In the genomic region with DNA sequence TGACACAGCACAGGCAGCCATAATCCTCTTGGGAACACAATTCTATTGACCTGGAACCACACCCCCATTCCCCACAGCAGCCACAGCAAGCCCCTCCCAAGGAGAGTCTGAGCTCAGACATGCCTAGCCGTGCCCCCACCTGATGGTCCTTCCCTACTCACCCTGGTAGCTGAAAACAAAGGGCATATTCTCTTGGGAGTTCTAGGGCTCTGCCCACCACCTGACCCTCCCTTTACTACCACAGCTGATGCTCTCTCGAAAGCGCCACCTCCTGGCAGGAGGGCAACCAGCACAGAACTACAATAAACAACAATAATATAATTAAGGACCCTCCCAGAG, we compare ENCODE assay signal across 13 cellular contexts.
DNase-seq lines count a peak whose midpoint lies in the region; ATAC-seq and TF ChIP-seq lines count a peak whose summit lies in the region.
"Had no signal": no experiment of that assay in that cellular context is flagged by ENCODE, and none has a peak within 500 bp of the region (broad histone marks: within the 10 kb centered on the region; RNA-seq: fewer than 3 reads in every experiment).

No MANE protein-coding gene starts in this region.

- H3K27me3 Mint-ChIP-seq in HFFc6 (ENCODE audit: insufficient read depth) (no peaks in the 10 kb centered on the region), T-helper 17 cell (peaks cover 46% of the 10 kb centered on the region)

- no peaks in the 10 kb centered on the region for H4K20me1 ChIP-seq in OCI-LY7 (ENCODE audit: insufficient read depth, low read length)

- intact Hi-C loops in OCI-LY7 (cut with micrococcal nuclease; ENCODE audit: unreplicated experiment) = loop anchor here (2.0 kb wide), 1 partner anchor 74 kb away; no protein-coding TSS in a partner anchor

- H3K4me1 Mint-ChIP-seq in HFFc6 (ENCODE audit: low read depth) = no peaks in the 10 kb centered on the region
- H3K4me1 Mint-ChIP-seq in T-helper 17 cell = no peaks in the 10 kb centered on the region

- H3K4me1 ChIP-seq in HEK293 (ENCODE audit: control insufficient read depth, insufficient read depth, low read length) (no peaks in the 10 kb centered on the region), OCI-LY7 (ENCODE audit: insufficient read depth, low read length, poor library complexity, severe bottlenecking) (no peaks in the 10 kb centered on the region)
- H3K4me1 ChIP-seq: left ventricle myocardium inferior had no signal

- no peak overlapping the region for H3K4me3 Mint-ChIP-seq in HFFc6
- H3K4me3 Mint-ChIP-seq in T-helper 17 cell = no peak overlapping the region

- POLR2A ChIA-PET in HEK293 (lab: Yijun Ruan, JAX) (no interaction called here), OCI-LY7 (lab: Charles Lee) (no interaction called here)

- BruUV-seq in OCI-LY7 (replicated peaks; lab: Mats Ljungman, UMichigan) = no TSS peak

- no peaks in the 10 kb centered on the region for H3K9me2 ChIP-seq in OCI-LY7 (ENCODE audit: insufficient read depth, low read length)

- no peaks in the 10 kb centered on the region for H3K79me2 ChIP-seq in OCI-LY7 (ENCODE audit: insufficient read depth, low read depth, low read length)

- H3K27ac Mint-ChIP-seq in HFFc6 (no peak overlapping the region), T-helper 17 cell (no peak overlapping the region)

- peaks cover 41% of the 10 kb centered on the region for H3K9me3 Mint-ChIP-seq in HFFc6

- peak; percentile 84 for ATAC-seq in esophagus mucosa
- no peak for ATAC-seq in T-helper 17 cell
- ATAC-seq in GM19397 (IDR thresholded peaks at IDR 0.05; ENCODE audit: unreplicated experiment) = no peak
- ATAC-seq: stimulated activated naive CD8-positive, alpha-beta T cell treated with anti-CD3 and anti-CD28 coated beads, Interleukin-15, Interleukin-2, amounts not matched to agents 100 U/mL and 50 U/mL, for 24 hours had no signal

- no peak overlapping the region for H2AFZ ChIP-seq in OCI-LY7 (ENCODE audit: low read length)

- DNase-seq in OCI-LY7 (ENCODE audit: low spot score) (peak; percentile 17), HFFc6 (no peak), iPS-NIHi7 (ENCODE audit: extremely low spot score) (no peak), T-helper 17 cell (no peak)
- DNase-seq: activated effector memory CD4-positive, alpha-beta T cell treated with Interleukin-2 at 50 U/mL for 16 hours; GDM1; left ventricle myocardium inferior; stimulated activated naive CD8-positive, alpha-beta T cell treated with anti-CD3 and anti-CD28 coated beads, Interleukin-15, Interleukin-2, amounts not matched to agents 100 U/mL and 50 U/mL, for 24 hours had no signal

- CTCF ChIA-PET in HEK293 (lab: Yijun Ruan, JAX) = interaction anchor here (0.6 to 1.7 kb wide), 8 partner anchors 10 to 131 kb away, joined by 3 to 9 read pairs (median 4); no protein-coding TSS in a partner anchor
- CTCF ChIA-PET in OCI-LY7 (lab: Charles Lee; ENCODE audit: unreplicated experiment) = interaction anchor here (0.6 kb wide), 1 partner anchor 1492 kb away, joined by 3 read pairs; no protein-coding TSS in a partner anchor

- peak; percentile 62 for TF ChIP-seq CTCF in C4-2B (conservative IDR thresholded peaks at IDR 0.05)
- no peak for TF ChIP-seq CTCF in HEK293 (tag by site-specific recombination; IDR thresholded peaks at IDR 0.05)
- peak; percentile 75 for TF ChIP-seq CTCF in OCI-LY7 (conservative IDR thresholded peaks at IDR 0.05; ENCODE audit: low read length)
- TF ChIP-seq CTCF in HFFc6 (IDR thresholded peaks at IDR 0.05) = no peak

- no peak overlapping the region for H3K4me3 ChIP-seq in HEK293 (ENCODE audit: low read depth, low read length)
- no peak overlapping the region for H3K4me3 ChIP-seq in OCI-LY7 (ENCODE audit: low read depth, low read length, poor library complexity, severe bottlenecking)
- H3K4me3 ChIP-seq: left ventricle myocardium inferior, SK-N-MC had no signal

- H3K9me3 ChIP-seq in HEK293 (ENCODE audit: control insufficient read depth, insufficient read depth, low read depth, low read length) = no peaks in the 10 kb centered on the region; the same call in 1 of the 2 replicates
- H3K9me3 ChIP-seq in OCI-LY7 (ENCODE audit: low read length) = no peaks in the 10 kb centered on the region
- H3K9me3 ChIP-seq in T-helper 17 cell (ENCODE audit: control insufficient read depth, low read length, poor library complexity, severe bottlenecking) = no peaks in the 10 kb centered on the region

- 0 out of 2 replicates have a peak, but pooled peaks cover 8% of the 10 kb centered on the region for H3K36me3 Mint-ChIP-seq in HFFc6 (ENCODE audit: low read depth)
- peaks cover 2% of the 10 kb centered on the region for H3K36me3 Mint-ChIP-seq in T-helper 17 cell (ENCODE audit: low read depth)

- H3K27ac ChIP-seq in C4-2B (no peak overlapping the region), HEK293 (ENCODE audit: extremely low read depth, low read depth, low read length) (no peak overlapping the region), OCI-LY7 (ENCODE audit: low read depth, low read length, poor library complexity, severe bottlenecking) (no peak overlapping the region)
- H3K27ac ChIP-seq: left ventricle myocardium inferior, SK-N-MC had no signal

- no peak overlapping the region for H3K4me2 ChIP-seq in OCI-LY7 (ENCODE audit: low read length)

- H3K36me3 ChIP-seq in HEK293 (ENCODE audit: control insufficient read depth in 2 of 2, insufficient read depth in 1 of 2, low read length in 2 of 2) (no peaks in the 10 kb centered on the region), OCI-LY7 (ENCODE audit: insufficient read depth, low read length) (no peaks in the 10 kb centered on the region)
- H3K36me3 ChIP-seq: left ventricle myocardium inferior had no signal

TF ChIP-seq in HEK293, 187 proteins besides CTCF, POLR2A, EP300 and RAD21 (continues in another document):
- TF ChIP-seq TCF7L2 (IDR thresholded peaks at IDR 0.05; ENCODE audit: borderline replicate concordance, low read depth, low read length) (no peak), SCRT2 (tag by site-specific recombination; IDR thresholded peaks at IDR 0.05) (peak; percentile 61), ZNF341 (tag by site-specific recombination; IDR thresholded peaks at IDR 0.05; ENCODE audit: low read depth) (0 out of 2 replicates have a peak, but pooled peaks have one; percentile 12), ZNF174 (tag by site-specific recombination; IDR thresholded peaks at IDR 0.05) (no peak), ZBTB17 (tag by site-specific recombination; IDR thresholded peaks at IDR 0.05) (peak; percentile 50), KLF1 (tag by site-specific recombination; IDR thresholded peaks at IDR 0.05) (peak; percentile 36), ZNF791 (tag by site-specific recombination; IDR thresholded peaks at IDR 0.05) (no peak), ZNF121 (tag by site-specific recombination; IDR thresholded peaks at IDR 0.05) (no peak)
- TF ChIP-seq, protein P1, sequence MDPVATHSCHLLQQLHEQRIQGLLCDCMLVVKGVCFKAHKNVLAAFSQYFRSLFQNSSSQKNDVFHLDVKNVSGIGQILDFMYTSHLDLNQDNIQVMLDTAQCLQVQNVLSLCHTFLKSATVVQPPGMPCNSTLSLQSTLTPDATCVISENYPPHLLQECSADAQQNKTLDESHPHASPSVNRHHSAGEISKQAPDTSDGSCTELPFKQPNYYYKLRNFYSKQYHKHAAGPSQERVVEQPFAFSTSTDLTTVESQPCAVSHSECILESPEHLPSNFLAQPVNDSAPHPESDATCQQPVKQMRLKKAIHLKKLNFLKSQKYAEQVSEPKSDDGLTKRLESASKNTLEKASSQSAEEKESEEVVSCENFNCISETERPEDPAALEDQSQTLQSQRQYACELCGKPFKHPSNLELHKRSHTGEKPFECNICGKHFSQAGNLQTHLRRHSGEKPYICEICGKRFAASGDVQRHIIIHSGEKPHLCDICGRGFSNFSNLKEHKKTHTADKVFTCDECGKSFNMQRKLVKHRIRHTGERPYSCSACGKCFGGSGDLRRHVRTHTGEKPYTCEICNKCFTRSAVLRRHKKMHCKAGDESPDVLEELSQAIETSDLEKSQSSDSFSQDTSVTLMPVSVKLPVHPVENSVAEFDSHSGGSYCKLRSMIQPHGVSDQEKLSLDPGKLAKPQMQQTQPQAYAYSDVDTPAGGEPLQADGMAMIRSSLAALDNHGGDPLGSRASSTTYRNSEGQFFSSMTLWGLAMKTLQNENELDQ (tag by site-specific recombination; IDR thresholded peaks at IDR 0.05; ENCODE audit: low read depth) = no peak
- TF ChIP-seq, protein P2, sequence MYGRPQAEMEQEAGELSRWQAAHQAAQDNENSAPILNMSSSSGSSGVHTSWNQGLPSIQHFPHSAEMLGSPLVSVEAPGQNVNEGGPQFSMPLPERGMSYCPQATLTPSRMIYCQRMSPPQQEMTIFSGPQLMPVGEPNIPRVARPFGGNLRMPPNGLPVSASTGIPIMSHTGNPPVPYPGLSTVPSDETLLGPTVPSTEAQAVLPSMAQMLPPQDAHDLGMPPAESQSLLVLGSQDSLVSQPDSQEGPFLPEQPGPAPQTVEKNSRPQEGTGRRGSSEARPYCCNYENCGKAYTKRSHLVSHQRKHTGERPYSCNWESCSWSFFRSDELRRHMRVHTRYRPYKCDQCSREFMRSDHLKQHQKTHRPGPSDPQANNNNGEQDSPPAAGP (tag by site-specific recombination; IDR thresholded peaks at IDR 0.05) = peak; percentile 94
- TF ChIP-seq, protein P3, sequence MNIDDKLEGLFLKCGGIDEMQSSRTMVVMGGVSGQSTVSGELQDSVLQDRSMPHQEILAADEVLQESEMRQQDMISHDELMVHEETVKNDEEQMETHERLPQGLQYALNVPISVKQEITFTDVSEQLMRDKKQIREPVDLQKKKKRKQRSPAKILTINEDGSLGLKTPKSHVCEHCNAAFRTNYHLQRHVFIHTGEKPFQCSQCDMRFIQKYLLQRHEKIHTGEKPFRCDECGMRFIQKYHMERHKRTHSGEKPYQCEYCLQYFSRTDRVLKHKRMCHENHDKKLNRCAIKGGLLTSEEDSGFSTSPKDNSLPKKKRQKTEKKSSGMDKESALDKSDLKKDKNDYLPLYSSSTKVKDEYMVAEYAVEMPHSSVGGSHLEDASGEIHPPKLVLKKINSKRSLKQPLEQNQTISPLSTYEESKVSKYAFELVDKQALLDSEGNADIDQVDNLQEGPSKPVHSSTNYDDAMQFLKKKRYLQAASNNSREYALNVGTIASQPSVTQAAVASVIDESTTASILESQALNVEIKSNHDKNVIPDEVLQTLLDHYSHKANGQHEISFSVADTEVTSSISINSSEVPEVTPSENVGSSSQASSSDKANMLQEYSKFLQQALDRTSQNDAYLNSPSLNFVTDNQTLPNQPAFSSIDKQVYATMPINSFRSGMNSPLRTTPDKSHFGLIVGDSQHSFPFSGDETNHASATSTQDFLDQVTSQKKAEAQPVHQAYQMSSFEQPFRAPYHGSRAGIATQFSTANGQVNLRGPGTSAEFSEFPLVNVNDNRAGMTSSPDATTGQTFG (tag by site-specific recombination; IDR thresholded peaks at IDR 0.05; ENCODE audit: borderline replicate concordance) = no peak

Comparison
In these comparisons a context has a peak if more than half of its experiments do, and no peak if none do; other contexts are left out.
1. CTCF ChIP-seq: peak in C4-2B (single experiment) and OCI-LY7 (single experiment); none in HEK293 (single experiment) and HFFc6 (single experiment).